ENCODE assay signal across 9 cellular contexts in genomic region chr11:67252831-67253239, GRCh38. TPM values are rescaled to one million over a fixed set of nuclear protein-coding genes. Genes with fewer than 3 reads are reported as not detected.
A peak's percentile ranks its signal among the peaks of the same experiment; 100 is the strongest.
DNase-seq lines count a peak whose midpoint lies in the region; ATAC-seq, FAIRE-seq and TF ChIP-seq lines count a peak whose summit lies in the region.
"Had no signal": no experiment of that assay in that cellular context is flagged by ENCODE, and none has a peak within 500 bp of the region (broad histone marks: within the 10 kb centered on the region; RNA-seq: fewer than 3 reads in every experiment).

No MANE protein-coding gene starts in this region.

- peak overlapping the region; percentile 86 for H3K27ac Mint-ChIP-seq in type B pancreatic cell

- H3K9me3 ChIP-seq in adrenal gland (replicated peaks in 1 of 3), result no peaks in the 10 kb centered on the region
- no peaks in the 10 kb centered on the region for H3K9me3 ChIP-seq in kidney (ENCODE audit: control insufficient read depth in 1 of 2, low read length in 2 of 2)
- H3K9me3 ChIP-seq: SJCRH30 had no signal

- no peak overlapping the region for H3K9ac ChIP-seq in kidney (ENCODE audit: low read length in 2 of 2)

- peak in 5 of 6 experiments; percentile 29 to 48 (median 35) for TF ChIP-seq CTCF in adrenal gland (IDR thresholded peaks at IDR 0.05)
- TF ChIP-seq CTCF in kidney (IDR thresholded peaks at IDR 0.05; ENCODE audit: borderline replicate concordance, extremely low read depth, insufficient read depth), result peak; percentile 20
- peak; percentile 53 for TF ChIP-seq CTCF in type B pancreatic cell (conservative IDR thresholded peaks at IDR 0.05)

- H3K27ac ChIP-seq in adrenal gland, result peak overlapping the region in 1 of 5 donors; percentile 8
- H3K27ac ChIP-seq in kidney (ENCODE audit: low read depth in 2 of 2, low read length in 2 of 2), result no peak overlapping the region
- H3K27ac ChIP-seq: SJCRH30 had no signal

- H3K4me3 Mint-ChIP-seq in type B pancreatic cell, result peak overlapping the region; percentile 66

- TF ChIP-seq POLR2A in adrenal gland (IDR thresholded peaks at IDR 0.05), result no peak

- no peaks in the 10 kb centered on the region for H3K27me3 Mint-ChIP-seq in type B pancreatic cell

- intact Hi-C loops in adrenal gland (cut with DNase I), result no loop called here
- intact Hi-C loops in kidney (cut with DNase I), result no loop called here

- WGBS in adrenal gland, 4 donors, result 74 to 89% (median 82%) methylated on average over 2 to 4 of the region's 4 CpGs

- peaks cover 20% of the 10 kb centered on the region for H3K4me1 Mint-ChIP-seq in type B pancreatic cell (ENCODE audit: unreplicated experiment)

- H3K36me3 Mint-ChIP-seq in type B pancreatic cell, result peaks cover 69% of the 10 kb centered on the region

- H3K9me3 Mint-ChIP-seq in type B pancreatic cell, result peaks cover 4% of the 10 kb centered on the region

- H3K27me3 ChIP-seq in adrenal gland, result no peaks in the 10 kb centered on the region
- H3K27me3 ChIP-seq: SJCRH30 had no signal

- DNase-seq in EL (peak; percentile 35), M059J (ENCODE audit: low read depth) (peak; percentile 41), adrenal gland (peak in 2 of 7 donors; percentile 63 to 64), kidney (no peak), type B pancreatic cell (ENCODE audit: extremely low spot score, unreplicated experiment) (no peak)
- no peak for DNase-seq in stimulated activated CD4-positive, alpha-beta T cell treated with anti-CD3 and anti-CD28 coated beads, Interleukin-2, amount 100 ng/mL, for 48 hours

- H3K4me1 ChIP-seq in adrenal gland (replicated peaks in 1 of 2) (peaks cover 12 to 13% of the 10 kb centered on the region in 2 donors), kidney (ENCODE audit: control insufficient read depth in 1 of 2, insufficient read depth in 1 of 2, low read depth in 1 of 2, low read length in 2 of 2) (peaks cover 7 to 22% of the 10 kb centered on the region in 2 donors)
- H3K4me1 ChIP-seq: SJCRH30 had no signal

- H3K4me3 ChIP-seq in adrenal gland (no peak overlapping the region), kidney (ENCODE audit: low read length in 2 of 2) (no peak overlapping the region)
- H3K4me3 ChIP-seq: SJCRH30 had no signal

- FAIRE-seq in kidney (lab: Jason Lieb, UNC), result no peak

- peaks cover 0 to 94% of the 10 kb centered on the region in 2 donors for H3K36me3 ChIP-seq in adrenal gland (replicated peaks in 1 of 2)
- H3K36me3 ChIP-seq in kidney (ENCODE audit: control insufficient read depth in 1 of 2, insufficient read depth in 2 of 2, low read length in 2 of 2), result peaks cover 61 to 85% of the 10 kb centered on the region in 2 donors

- ATAC-seq in GM21717 (IDR thresholded peaks at IDR 0.05; ENCODE audit: unreplicated experiment) (no peak), HG03039 (IDR thresholded peaks at IDR 0.05; ENCODE audit: unreplicated experiment) (no peak)

RNA-seq across cellular contexts. Expression of gene GRK2, which starts 13.4 kb away (rescaled TPM):
- 21.8 and 39.3 TPM in 2 replicates for total RNA-seq in M059J (2014; rRNA removed; shearing (Covaris generic))
- total RNA-seq in adrenal gland (10 to 100 TPM; 43.4 to 73.7 (median 59.6) TPM), kidney (80.8 TPM), type B pancreatic cell (ENCODE audit: low replicate concordance) (53.1 and 62.2 TPM in 2 replicates)
- polyA plus RNA-seq in adrenal gland (100 to 1,000 TPM in 1 of 3 donors, 10 to 100 TPM in 2; 26.4 to 159 (median 71.3) TPM), kidney (ENCODE audit: insufficient read depth, low read depth, low replicate concordance) (28.2 TPM)

RNA-seq across cellular contexts. Expression of gene ANKRD13D, which starts 36.3 kb away (rescaled TPM):
- 9.8 and 14.9 TPM in 2 replicates for total RNA-seq in M059J (2014; rRNA removed; shearing (Covaris generic))
- total RNA-seq in adrenal gland, result 10 to 100 TPM in 7 of 8 donors, 1 to 10 TPM in 1; 9.2 to 52.9 (median 40.4) TPM
- 100 to 1,000 TPM in 1 of 3 donors, 10 to 100 TPM in 1, 1 to 10 TPM in 1; 8.7 to 205 (median 99.8) TPM for polyA plus RNA-seq in adrenal gland
- 68.3 TPM for total RNA-seq in kidney
- 21.9 TPM for polyA plus RNA-seq in kidney (ENCODE audit: insufficient read depth, low read depth, low replicate concordance)
- total RNA-seq in type B pancreatic cell (ENCODE audit: low replicate concordance), result 70.5 and 80.9 TPM in 2 replicates

RNA-seq across cellular contexts. Expression of gene SSH3, which starts 50.5 kb away (rescaled TPM):
- total RNA-seq in M059J (2014; rRNA removed; shearing (Covaris generic)), result 17.5 and 18.4 TPM in 2 replicates
- total RNA-seq in adrenal gland, result 10 to 100 TPM; 10.8 to 31.2 (median 25.7) TPM
- 10 to 100 TPM in 2 of 3 donors, 1 to 10 TPM in 1; 4.2 to 35.2 (median 21.8) TPM for polyA plus RNA-seq in adrenal gland
- total RNA-seq in kidney, result 68.9 TPM
- polyA plus RNA-seq in kidney (ENCODE audit: insufficient read depth, low read depth, low replicate concordance), result 25.0 TPM
- 32.0 and 40.9 TPM in 2 replicates for total RNA-seq in type B pancreatic cell (ENCODE audit: low replicate concordance)

Comparison
In these comparisons a context has a peak if more than half of its experiments do, and no peak if none do; other contexts are left out.
1. DNase-seq: peak in EL (single experiment) and M059J (single experiment); none in kidney (single experiment), type B pancreatic cell (single experiment) and stimulated activated CD4-positive, alpha-beta T cell treated with anti-CD3 and anti-CD28 coated beads, Interleukin-2, amount 100 ng/mL, for 48 hours (0 of 2).
2. Peak in every context shown above with its lines, with median percentiles within 50 percentile points of each other: CTCF ChIP-seq.